In genomic region chr12:43806737-43807072, GRCh38 we compare ENCODE assay signal across 8 cellular contexts. TPM values are rescaled to one million over a fixed set of nuclear protein-coding genes. Genes with fewer than 3 reads are reported as not detected.
DNase-seq lines count a peak whose midpoint lies in the region; ATAC-seq and TF ChIP-seq lines count a peak whose summit lies in the region.

No MANE protein-coding gene starts in this region.

- H3K27ac ChIP-seq in PC-9 (peak overlapping the region; percentile 76), epithelial cell of prostate (peak overlapping the region; percentile 80), trophoblast cell (ENCODE audit: low read depth, low read length) (no peak overlapping the region)

- H3K4me3 ChIP-seq in PC-9: peak overlapping the region; percentile 94
- H3K4me3 ChIP-seq in trophoblast cell (ENCODE audit: low read depth, low read length): peak overlapping the region; percentile 75

- H2AFZ ChIP-seq in PC-9: peak overlapping the region; percentile 95
- H2AFZ ChIP-seq in trophoblast cell (ENCODE audit: insufficient read depth, low read length, poor library complexity): no peak overlapping the region

- H3K4me1 ChIP-seq in PC-9 (replicated peaks; ENCODE audit: insufficient read depth) (peaks cover 28% of the 10 kb centered on the region), trophoblast cell (ENCODE audit: control insufficient read depth in 1 of 2, insufficient read depth in 2 of 2, low read length in 2 of 2) (no peaks in the 10 kb centered on the region)

- H3K79me1 ChIP-seq in trophoblast cell (ENCODE audit: low read length): peaks cover 8% of the 10 kb centered on the region

- peak overlapping the region; percentile 98 for H3K4me2 ChIP-seq in PC-9
- peak overlapping the region; percentile 37 for H3K4me2 ChIP-seq in trophoblast cell (ENCODE audit: low read length)

- H3K14ac ChIP-seq in trophoblast cell (ENCODE audit: low read length): no peak overlapping the region

- H2AK5ac ChIP-seq in trophoblast cell (ENCODE audit: low read length): no peak overlapping the region

- DNase-seq in GM03348 (ENCODE audit: low spot score) (peak; percentile 12), PC-9 (no peak), epithelial cell of prostate (ENCODE audit: low read depth, low spot score) (no peak), trophoblast cell (no peak), AG20443 (ENCODE audit: low spot score) (no peak)
- DNase-seq in activated CD4-positive, alpha-beta T cell treated with anti-CD3 and anti-CD28 coated beads, Interleukin-2, amount 50 U/mL, for 4 hours: no peak

- no peaks in the 10 kb centered on the region for H3F3A ChIP-seq in PC-9 (ENCODE audit: insufficient read depth, low read depth)

- no peak overlapping the region for H4K8ac ChIP-seq in trophoblast cell (ENCODE audit: low read depth, low read length)

- H3K27me3 ChIP-seq in PC-9 (ENCODE audit: insufficient read depth, low read depth) (no peaks in the 10 kb centered on the region), trophoblast cell (ENCODE audit: insufficient read depth, low read length) (peaks cover 2% of the 10 kb centered on the region)

- no peak overlapping the region for H3K4ac ChIP-seq in trophoblast cell (ENCODE audit: low read depth, low read length)

- no peak overlapping the region for H2BK12ac ChIP-seq in trophoblast cell (ENCODE audit: low read length)

- H3K23ac ChIP-seq in trophoblast cell (ENCODE audit: low read length): no peak overlapping the region

- H3K9ac ChIP-seq in trophoblast cell (ENCODE audit: low read length): no peak overlapping the region

- H3K9me3 ChIP-seq in PC-9 (ENCODE audit: insufficient read depth, low read depth) (no peaks in the 10 kb centered on the region), trophoblast cell (ENCODE audit: insufficient read depth, low read depth, low read length) (no peaks in the 10 kb centered on the region)

- ATAC-seq in GM18868 (IDR thresholded peaks at IDR 0.05; ENCODE audit: unreplicated experiment) (no peak), GM18517 (IDR thresholded peaks at IDR 0.05; ENCODE audit: unreplicated experiment) (no peak)

- no peak overlapping the region for H4K12ac ChIP-seq in trophoblast cell (ENCODE audit: low read depth, low read length)

- BruUV-seq in PC-9 (replicated peaks; lab: Mats Ljungman, UMichigan): TSS peak; percentile 79

- WGBS in trophoblast cell (ENCODE audit: extremely low coverage, insufficient coverage, insufficient read length): no CpG with 5 or more reads among the region's 3 CpGs

- H3K18ac ChIP-seq in trophoblast cell (ENCODE audit: low read length): no peak overlapping the region

- intact Hi-C loops in PC-9 (cut with micrococcal nuclease; ENCODE audit: unreplicated experiment): loop anchor here (2.0 to 5.0 kb wide), 2 partner anchors 48 to 76 kb away; partner anchors contain the start of genes IRAK4 and PUS7L

- no peak for TF ChIP-seq CTCF in PC-9 (conservative IDR thresholded peaks at IDR 0.05)

- H2BK5ac ChIP-seq in trophoblast cell (ENCODE audit: low read depth, low read length, poor library complexity): no peak overlapping the region

- CTCF ChIA-PET in PC-9 (lab: Charles Lee): no interaction called here

- H2BK120ac ChIP-seq in trophoblast cell (ENCODE audit: insufficient read depth, low read length, poor library complexity): no peak overlapping the region

- H3K36me3 ChIP-seq in PC-9 (ENCODE audit: low read depth) (peaks cover 24% of the 10 kb centered on the region; the same call in 1 of the 2 replicates), trophoblast cell (ENCODE audit: control insufficient read depth in 1 of 2, insufficient read depth in 2 of 2, low read length in 2 of 2) (peaks cover 0 to 2% of the 10 kb centered on the region in 2 experiments)

- H3K9me2 ChIP-seq in PC-9 (ENCODE audit: insufficient read depth): no peaks in the 10 kb centered on the region

- H4K20me1 ChIP-seq in PC-9 (ENCODE audit: insufficient read depth): no peaks in the 10 kb centered on the region

- no peak overlapping the region for H4K91ac ChIP-seq in trophoblast cell (ENCODE audit: low read depth, low read length)

- POLR2A ChIA-PET in PC-9 (lab: Charles Lee; ENCODE audit: unreplicated experiment): interaction anchor here (0.6 to 0.7 kb wide), 2 partner anchors 76 to 143 kb away, joined by 4 to 5 read pairs; no protein-coding TSS in a partner anchor

- H3K79me2 ChIP-seq in PC-9 (ENCODE audit: low read depth) (peaks cover 38% of the 10 kb centered on the region), trophoblast cell (ENCODE audit: control insufficient read depth, insufficient read depth, low read length, poor library complexity) (peaks cover 6% of the 10 kb centered on the region)

RNA-seq across cellular contexts. Expression of gene TWF1, which starts 0.6 kb away (rescaled TPM):
- total RNA-seq in PC-9 (2021): 54.5 and 85.9 TPM in 2 replicates
- 63.9 and 65.5 TPM in 2 replicates for polyA plus RNA-seq in trophoblast cell (2013)

RNA-seq across cellular contexts. Expression of gene TMEM117, which starts 29.2 kb away (rescaled TPM):
- 2.0 and 3.2 TPM in 2 replicates for total RNA-seq in PC-9 (2021)
- polyA plus RNA-seq in trophoblast cell (2013): 5.0 and 5.5 TPM in 2 replicates

RNA-seq across cellular contexts. Expression of gene IRAK4, which starts 48.0 kb away (rescaled TPM):
- total RNA-seq in PC-9 (2021): 10.0 and 10.1 TPM in 2 replicates
- 4.2 and 5.1 TPM in 2 replicates for polyA plus RNA-seq in trophoblast cell (2013)

RNA-seq across cellular contexts. Expression of gene PUS7L, which starts 48.1 kb away (rescaled TPM):
- 14.7 and 15.7 TPM in 2 replicates for total RNA-seq in PC-9 (2021)
- polyA plus RNA-seq in trophoblast cell (2013): 5.6 and 5.7 TPM in 2 replicates
